8 cellular contexts compared by ENCODE assay signal in genomic region chr2:202178342-202178958, GRCh38. TPM values are rescaled to one million over a fixed set of nuclear protein-coding genes. Genes with fewer than 3 reads are reported as not detected.
A peak's percentile ranks its signal among the peaks of the same experiment; 100 is the strongest.
DNase-seq lines count a peak whose midpoint lies in the region; ATAC-seq, FAIRE-seq and TF ChIP-seq lines count a peak whose summit lies in the region.

No MANE protein-coding gene starts in this region.

- no peaks in the 10 kb centered on the region for H3K27me3 ChIP-seq in OCI-LY1 (ENCODE audit: insufficient read depth, low read length)

- no peak for ATAC-seq in GM18873 (IDR thresholded peaks at IDR 0.05; ENCODE audit: low FRiP score, unreplicated experiment)

- no peaks in the 10 kb centered on the region for H4K20me1 ChIP-seq in OCI-LY1 (ENCODE audit: insufficient read depth, low read length)

- peaks cover 7% of the 10 kb centered on the region for H3K9me3 Mint-ChIP-seq in neural crest cell

- no peak overlapping the region for H3K4me3 Mint-ChIP-seq in neural crest cell

- no peaks in the 10 kb centered on the region for H3K4me1 Mint-ChIP-seq in neural crest cell

- no peak overlapping the region for H3K27ac Mint-ChIP-seq in neural crest cell (ENCODE audit: unreplicated experiment)

- no peaks in the 10 kb centered on the region for H3K36me3 ChIP-seq in OCI-LY1 (ENCODE audit: insufficient read depth, low read length)

- H3K4me3 ChIP-seq in OCI-LY1 (ENCODE audit: low read depth, low read length, poor library complexity, severe bottlenecking): no peak overlapping the region

- DNase-seq in DMS153 treated with DMSO at 0.1 percent for 48 hours (lab: John Stamatoyannopoulos, UW; ENCODE audit: unreplicated experiment) (peak; percentile 32), HTR-8/SVneo (ENCODE audit: insufficient read length, low spot score) (peak; percentile 59), activated T-cell treated with anti-CD3 and anti-CD28 coated beads for 48 hours (ENCODE audit: low read depth) (peak; percentile 14), fibroblast of peridontal ligament (ENCODE audit: extremely low read depth) (peak; percentile 89), neural crest cell (ENCODE audit: low read depth, low spot score) (peak; percentile 61), ureter (ENCODE audit: low spot score) (peak; percentile 67)

- no peaks in the 10 kb centered on the region for H3F3A ChIP-seq in OCI-LY1 (ENCODE audit: insufficient read depth, low read length)

- peaks cover 5% of the 10 kb centered on the region for H3K36me3 Mint-ChIP-seq in neural crest cell (ENCODE audit: low read depth)

- no peaks in the 10 kb centered on the region for H3K9me2 ChIP-seq in OCI-LY1 (ENCODE audit: low read depth, low read length)

- TF ChIP-seq CTCF in OCI-LY1 (IDR thresholded peaks at IDR 0.05; ENCODE audit: low read length) (peak; percentile 85), neural crest cell (conservative IDR thresholded peaks at IDR 0.05) (peak; percentile 95)

- H3K27me3 Mint-ChIP-seq in neural crest cell (ENCODE audit: low read depth): no peaks in the 10 kb centered on the region

- H3K4me1 ChIP-seq in OCI-LY1 (ENCODE audit: insufficient read depth, low read length, severe bottlenecking): no peaks in the 10 kb centered on the region

- no peak overlapping the region for H3K27ac ChIP-seq in OCI-LY1 (ENCODE audit: low read depth, low read length, poor library complexity, severe bottlenecking)

- no peaks in the 10 kb centered on the region for H3K79me2 ChIP-seq in OCI-LY1 (ENCODE audit: insufficient read depth, low read length)

- no peak overlapping the region for H2AFZ ChIP-seq in OCI-LY1 (ENCODE audit: low read length)

- H3K4me2 ChIP-seq in OCI-LY1 (ENCODE audit: low read length): no peak overlapping the region

- H3K9me3 ChIP-seq in OCI-LY1 (ENCODE audit: low read length): no peaks in the 10 kb centered on the region

- FAIRE-seq in HTR-8/SVneo (lab: Jason Lieb, UNC): no peak

- no peak overlapping the region for H3K9ac ChIP-seq in OCI-LY1 (ENCODE audit: low read length)

RNA-seq across cellular contexts. Expression of gene SUMO1, which starts 59.9 kb away (rescaled TPM):
- total RNA-seq in neural crest cell: 128 and 139 TPM in 2 replicates
- 83.7 TPM for total RNA-seq in ureter

Comparison
In these comparisons a context has a peak if more than half of its experiments do, and no peak if none do; other contexts are left out.
1. DNase-seq: peak in every context shown above with its lines; median percentile 89 in fibroblast of peridontal ligament; 67 in ureter; 61 in neural crest cell; 59 in HTR-8/SVneo; 32 in DMS153 treated with DMSO at 0.1 percent for 48 hours; 14 in activated T-cell treated with anti-CD3 and anti-CD28 coated beads for 48 hours.